Comparison of ENCODE assay signal across 8 cellular contexts in the genomic region with DNA sequence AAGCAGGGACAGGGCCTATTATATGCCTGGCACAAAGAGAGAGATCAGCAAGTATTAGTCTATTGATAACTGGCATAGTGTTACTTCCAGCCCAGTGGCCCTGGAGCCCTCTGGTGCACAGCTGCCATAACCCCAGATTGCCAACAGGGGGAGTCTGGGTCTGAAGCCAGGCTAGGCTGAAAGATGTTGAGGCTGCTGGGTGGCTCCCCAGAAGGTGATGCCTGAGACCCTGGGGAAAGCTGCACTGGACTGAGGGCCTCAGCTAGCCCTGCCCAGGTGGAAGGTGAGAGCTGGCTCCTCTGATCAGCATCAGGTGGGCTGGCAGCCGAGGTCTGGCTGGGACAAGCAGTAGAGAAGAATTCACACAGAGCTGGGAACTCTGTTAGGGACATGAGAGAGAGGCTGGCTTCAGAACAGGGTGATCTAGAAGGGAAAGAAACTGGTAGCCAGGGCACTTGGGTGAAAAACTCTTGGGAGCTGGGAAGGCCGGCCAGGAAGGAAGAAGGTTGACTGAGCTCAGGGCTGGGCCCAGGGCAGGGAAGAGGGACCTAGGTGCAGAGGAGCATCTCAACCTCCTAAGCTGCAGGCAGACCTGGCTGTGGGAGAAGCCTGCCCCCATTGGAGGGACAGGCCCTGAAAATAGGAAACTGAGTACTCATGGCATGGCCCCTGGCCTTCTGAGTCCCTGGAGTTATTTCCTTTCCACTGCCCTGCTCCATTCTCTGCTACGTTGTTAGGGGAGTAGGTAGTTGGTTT. TPM values are rescaled to one million over a fixed set of nuclear protein-coding genes. Genes with fewer than 3 reads are reported as not detected.
DNase-seq lines count a peak whose midpoint lies in the region; ATAC-seq and TF ChIP-seq lines count a peak whose summit lies in the region.

No MANE protein-coding gene starts in this region.

- H3K79me2 ChIP-seq in GM23338 (replicated peaks; ENCODE audit: insufficient read depth) (no peaks in the 10 kb centered on the region), osteoblast (ENCODE audit: insufficient read depth, low read length) (no peaks in the 10 kb centered on the region)

- H4K20me1 ChIP-seq in GM23338 (replicated peaks; ENCODE audit: insufficient read depth): no peaks in the 10 kb centered on the region
- no peaks in the 10 kb centered on the region for H4K20me1 ChIP-seq in osteoblast (ENCODE audit: insufficient read depth, low read length)

- peaks cover 10% of the 10 kb centered on the region for H3K27me3 Mint-ChIP-seq in GM23338 (ENCODE audit: insufficient read depth, low read depth, poor library complexity)
- H3K27me3 Mint-ChIP-seq in activated CD4-positive, alpha-beta T cell treated with anti-CD3 and anti-CD28 coated beads, Interleukin-2, amount 10 ng/mL, durations not matched to agents 24 days and 14 days: no peaks in the 10 kb centered on the region

- H3K4me2 ChIP-seq in GM23338 (no peak overlapping the region), osteoblast (ENCODE audit: insufficient read depth, low read length) (no peak overlapping the region)

- H3K9me3 Mint-ChIP-seq in GM23338: no peaks in the 10 kb centered on the region; the same call in 1 of the 3 replicates
- H3K9me3 Mint-ChIP-seq in activated CD4-positive, alpha-beta T cell treated with anti-CD3 and anti-CD28 coated beads, Interleukin-2, amount 10 ng/mL, durations not matched to agents 24 days and 14 days: peaks cover 3% of the 10 kb centered on the region

- H3K4me3 Mint-ChIP-seq in GM23338: no peak overlapping the region
- peak overlapping the region; percentile 78 for H3K4me3 Mint-ChIP-seq in activated CD4-positive, alpha-beta T cell treated with anti-CD3 and anti-CD28 coated beads, Interleukin-2, amount 10 ng/mL, durations not matched to agents 24 days and 14 days

- intact Hi-C loops in activated CD4-positive, alpha-beta T cell treated with anti-CD3 and anti-CD28 coated beads, Interleukin-2, amount 10 ng/mL, durations not matched to agents 24 days and 14 days (cut with micrococcal nuclease): loop anchor here (1.0 kb wide), 2 partner anchors 69 to 74 kb away; no protein-coding TSS in a partner anchor

- H3K27ac Mint-ChIP-seq in GM23338: no peak overlapping the region
- peak overlapping the region; percentile 91 for H3K27ac Mint-ChIP-seq in activated CD4-positive, alpha-beta T cell treated with anti-CD3 and anti-CD28 coated beads, Interleukin-2, amount 10 ng/mL, durations not matched to agents 24 days and 14 days

- H2AFZ ChIP-seq in GM23338: peak overlapping the region; percentile 52; the same call in 1 of the 2 replicates
- no peak overlapping the region for H2AFZ ChIP-seq in osteoblast (ENCODE audit: low read length)

- H3K36me3 ChIP-seq in GM23338 (ENCODE audit: insufficient read depth): no peaks in the 10 kb centered on the region
- no peaks in the 10 kb centered on the region for H3K36me3 ChIP-seq in osteoblast (ENCODE audit: insufficient read depth, low read length)

- peaks cover 2% of the 10 kb centered on the region for H3K9me3 ChIP-seq in osteoblast (ENCODE audit: low read depth, low read length)

- in situ Hi-C loops in GM13977 (cut with MboI; ENCODE audit: low pct_unique_long_range_greater_than_20kb, low sequenced_read_pairs, unreplicated experiment): loop anchor here (10.0 kb wide), 1 partner anchor 79 kb away; no protein-coding TSS in a partner anchor

- H3K27me3 ChIP-seq in GM23338 (ENCODE audit: insufficient read depth) (no peaks in the 10 kb centered on the region), osteoblast (ENCODE audit: insufficient read depth, low read length) (no peaks in the 10 kb centered on the region)

- H3K4me1 Mint-ChIP-seq in GM23338: peaks cover 2% of the 10 kb centered on the region; the same call in 2 of the 3 replicates
- peaks cover 56% of the 10 kb centered on the region for H3K4me1 Mint-ChIP-seq in activated CD4-positive, alpha-beta T cell treated with anti-CD3 and anti-CD28 coated beads, Interleukin-2, amount 10 ng/mL, durations not matched to agents 24 days and 14 days

- H3K27ac ChIP-seq in GM23338 (ENCODE audit: low read depth): no peak overlapping the region
- no peak overlapping the region for H3K27ac ChIP-seq in osteoblast (ENCODE audit: low read depth, low read length)

- ATAC-seq in GM23338: peak; percentile 98

- no peaks in the 10 kb centered on the region for H3K36me3 Mint-ChIP-seq in GM23338 (ENCODE audit: low read depth)
- peaks cover 2% of the 10 kb centered on the region for H3K36me3 Mint-ChIP-seq in activated CD4-positive, alpha-beta T cell treated with anti-CD3 and anti-CD28 coated beads, Interleukin-2, amount 10 ng/mL, durations not matched to agents 24 days and 14 days (ENCODE audit: low read depth)

- DNase-seq in GM13977 (ENCODE audit: low spot score) (peak; percentile 77), GM23338 (ENCODE audit: low spot score) (peak; percentile 78), Kasumi-1 (lab: John Stamatoyannopoulos, UW) (peak; percentile 46 to 54), osteoblast (ENCODE audit: insufficient read length, low spot score, missing footprints) (no peak), pons (ENCODE audit: low spot score) (no peak), DMS153 (lab: John Stamatoyannopoulos, UW) (no peak)
- peak; percentile 93 for DNase-seq in activated CD4-positive, alpha-beta T cell treated with anti-CD3 and anti-CD28 coated beads, Interleukin-2, amount 10 ng/mL, durations not matched to agents 24 days and 14 days
- DNase-seq in effector CD4-positive, alpha-beta T cell: peak; percentile 48

- peaks cover 5% of the 10 kb centered on the region; the same call in 1 of the 2 replicates for H3K9me2 ChIP-seq in GM23338 (ENCODE audit: insufficient read depth)

- H3K4me1 ChIP-seq in GM23338 (ENCODE audit: insufficient read depth) (no peaks in the 10 kb centered on the region), osteoblast (ENCODE audit: insufficient read depth, low read length) (no peaks in the 10 kb centered on the region)

- no peaks in the 10 kb centered on the region for H3F3A ChIP-seq in GM23338 (replicated peaks; ENCODE audit: low read depth)

- TF ChIP-seq CTCF in GM13977 (IDR thresholded peaks at IDR 0.05; ENCODE audit: extremely low read depth, insufficient read depth, missing control alignments): peak; percentile 92
- TF ChIP-seq CTCF in GM23338 (conservative IDR thresholded peaks at IDR 0.05; ENCODE audit: low read depth in 2 of 2): peak; percentile 75 to 77
- TF ChIP-seq CTCF in osteoblast (IDR thresholded peaks at IDR 0.05; ENCODE audit: extremely low read depth, low read depth, low read length): peak; percentile 47

- H3K4me3 ChIP-seq in GM23338: no peak overlapping the region
- H3K4me3 ChIP-seq in osteoblast (ENCODE audit: insufficient read depth, low read length): no peak overlapping the region

TF ChIP-seq in GM23338, 12 proteins besides CTCF, POLR2A, EP300 and RAD21 (continues in another document):
- TF ChIP-seq EZH2 (IDR thresholded peaks at IDR 0.05; ENCODE audit: low read depth, unreplicated experiment): no peak
- no peak for TF ChIP-seq POLR2AphosphoS5 (IDR thresholded peaks at IDR 0.05; ENCODE audit: low read depth)
- TF ChIP-seq, protein P1, sequence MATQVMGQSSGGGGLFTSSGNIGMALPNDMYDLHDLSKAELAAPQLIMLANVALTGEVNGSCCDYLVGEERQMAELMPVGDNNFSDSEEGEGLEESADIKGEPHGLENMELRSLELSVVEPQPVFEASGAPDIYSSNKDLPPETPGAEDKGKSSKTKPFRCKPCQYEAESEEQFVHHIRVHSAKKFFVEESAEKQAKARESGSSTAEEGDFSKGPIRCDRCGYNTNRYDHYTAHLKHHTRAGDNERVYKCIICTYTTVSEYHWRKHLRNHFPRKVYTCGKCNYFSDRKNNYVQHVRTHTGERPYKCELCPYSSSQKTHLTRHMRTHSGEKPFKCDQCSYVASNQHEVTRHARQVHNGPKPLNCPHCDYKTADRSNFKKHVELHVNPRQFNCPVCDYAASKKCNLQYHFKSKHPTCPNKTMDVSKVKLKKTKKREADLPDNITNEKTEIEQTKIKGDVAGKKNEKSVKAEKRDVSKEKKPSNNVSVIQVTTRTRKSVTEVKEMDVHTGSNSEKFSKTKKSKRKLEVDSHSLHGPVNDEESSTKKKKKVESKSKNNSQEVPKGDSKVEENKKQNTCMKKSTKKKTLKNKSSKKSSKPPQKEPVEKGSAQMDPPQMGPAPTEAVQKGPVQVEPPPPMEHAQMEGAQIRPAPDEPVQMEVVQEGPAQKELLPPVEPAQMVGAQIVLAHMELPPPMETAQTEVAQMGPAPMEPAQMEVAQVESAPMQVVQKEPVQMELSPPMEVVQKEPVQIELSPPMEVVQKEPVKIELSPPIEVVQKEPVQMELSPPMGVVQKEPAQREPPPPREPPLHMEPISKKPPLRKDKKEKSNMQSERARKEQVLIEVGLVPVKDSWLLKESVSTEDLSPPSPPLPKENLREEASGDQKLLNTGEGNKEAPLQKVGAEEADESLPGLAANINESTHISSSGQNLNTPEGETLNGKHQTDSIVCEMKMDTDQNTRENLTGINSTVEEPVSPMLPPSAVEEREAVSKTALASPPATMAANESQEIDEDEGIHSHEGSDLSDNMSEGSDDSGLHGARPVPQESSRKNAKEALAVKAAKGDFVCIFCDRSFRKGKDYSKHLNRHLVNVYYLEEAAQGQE (IDR thresholded peaks at IDR 0.05; ENCODE audit: unreplicated experiment): no peak
- TF ChIP-seq STAT1 (IDR thresholded peaks at IDR 0.05; ENCODE audit: unreplicated experiment): no peak
- no peak for TF ChIP-seq JUNB (IDR thresholded peaks at IDR 0.05; ENCODE audit: unreplicated experiment)
- TF ChIP-seq CREB1 (CRISPR knock-in tag; IDR thresholded peaks at IDR 0.05; ENCODE audit: low read depth): no peak

RNA-seq across cellular contexts. Expression of a gene that starts 3.9 kb away (rescaled TPM):
- not detected in 2 replicates for total RNA-seq in GM23338 (2014; rRNA removed; shearing (Covaris generic))
- not detected in 2 replicates for polyA plus RNA-seq in GM23338 (2016; fragmentation: Nextera tagmentation; extraction: Ambion mirVana)
- 24.3 and 25.2 TPM in 2 replicates for total RNA-seq in activated CD4-positive, alpha-beta T cell treated with anti-CD3 and anti-CD28 coated beads, Interleukin-2, amount 10 ng/mL, durations not matched to agents 24 days and 14 days
- not detected in 2 replicates for total RNA-seq in osteoblast

RNA-seq across cellular contexts. Expression of a gene that starts 28.4 kb away (rescaled TPM):
- not detected in 2 replicates for total RNA-seq in GM23338 (2014; rRNA removed; shearing (Covaris generic))
- not detected in 2 replicates for polyA plus RNA-seq in GM23338 (2016; fragmentation: Nextera tagmentation; extraction: Ambion mirVana)
- total RNA-seq in activated CD4-positive, alpha-beta T cell treated with anti-CD3 and anti-CD28 coated beads, Interleukin-2, amount 10 ng/mL, durations not matched to agents 24 days and 14 days: 4,455 and 4,487 TPM in 2 replicates
- not detected in 2 replicates for total RNA-seq in osteoblast

RNA-seq across cellular contexts. Expression of a gene that starts 29.6 kb away (rescaled TPM):
- total RNA-seq in GM23338 (2014; rRNA removed; shearing (Covaris generic)): not detected in 2 replicates
- not detected in 2 replicates for polyA plus RNA-seq in GM23338 (2016; fragmentation: Nextera tagmentation; extraction: Ambion mirVana)
- not detected in 2 replicates for total RNA-seq in activated CD4-positive, alpha-beta T cell treated with anti-CD3 and anti-CD28 coated beads, Interleukin-2, amount 10 ng/mL, durations not matched to agents 24 days and 14 days
- total RNA-seq in osteoblast: not detected in 2 replicates

Comparison
In these comparisons a context has a peak if more than half of its experiments do, and no peak if none do; other contexts are left out.
1. DNase-seq: peak in GM13977 (single experiment), GM23338 (single experiment), Kasumi-1 (2 of 2), activated CD4-positive, alpha-beta T cell treated with anti-CD3 and anti-CD28 coated beads, Interleukin-2, amount 10 ng/mL, durations not matched to agents 24 days and 14 days (single experiment) and effector CD4-positive, alpha-beta T cell (single experiment); none in osteoblast (single experiment), pons (single experiment) and DMS153 (single experiment).
2. RNA of a gene that starts 3.9 kb away (total RNA-seq): 24.3 to 25.2 TPM in activated CD4-positive, alpha-beta T cell treated with anti-CD3 and anti-CD28 coated beads, Interleukin-2, amount 10 ng/mL, durations not matched to agents 24 days and 14 days; not detected in GM23338 and not detected in osteoblast; every median in the first group is over 10 times any median in the second.
3. RNA of a gene that starts 28.4 kb away (total RNA-seq): 4,455 to 4,487 TPM in activated CD4-positive, alpha-beta T cell treated with anti-CD3 and anti-CD28 coated beads, Interleukin-2, amount 10 ng/mL, durations not matched to agents 24 days and 14 days; not detected in GM23338 and not detected in osteoblast; every median in the first group is over 1,000 times any median in the second.
4. Peak in every context shown above with its lines, with median percentiles within 50 percentile points of each other: CTCF ChIP-seq.